Comparison of ENCODE assay signal across 1 cellular context in genomic region chr10:89444859-89445258, GRCh38. TPM values are rescaled to one million over a fixed set of nuclear protein-coding genes. Genes with fewer than 3 reads are reported as not detected.
"Had no signal": no experiment of that assay in that cellular context is flagged by ENCODE, and none has a peak within 500 bp of the region (broad histone marks: within the 10 kb centered on the region; RNA-seq: fewer than 3 reads in every experiment).

No MANE protein-coding gene starts in this region.

RNA-seq across cellular contexts. Expression of gene IFIT1, which starts 52.4 kb away (rescaled TPM):
- polyA plus RNA-seq: neural cell had no signal
